ENCODE assay signal across 9 cellular contexts in genomic region chrX:48694776-48695523, GRCh38.
DNase-seq lines count a peak whose midpoint lies in the region; ATAC-seq and TF ChIP-seq lines count a peak whose summit lies in the region.
"Had no signal": no experiment of that assay in that cellular context is flagged by ENCODE, and none has a peak within 500 bp of the region (broad histone marks: within the 10 kb centered on the region; RNA-seq: fewer than 3 reads in every experiment).

No MANE protein-coding gene starts in this region.

- H3K4me1 ChIP-seq in HUES6 (ENCODE audit: control insufficient read depth, insufficient read depth, low read length): peaks cover 29% of the 10 kb centered on the region

- H3K9me3 Mint-ChIP-seq in nephron progenitor cell: peaks cover 65% of the 10 kb centered on the region

- no peak for TF ChIP-seq CTCF in nephron progenitor cell (IDR thresholded peaks at IDR 0.05)

- peak; percentile 51 for DNase-seq in COLO668 (lab: John Stamatoyannopoulos, UW; ENCODE audit: unreplicated experiment)
- no peak for DNase-seq in nephron progenitor cell
- DNase-seq in NCI-H1930 (lab: John Stamatoyannopoulos, UW): no peak
- DNase-seq in head of caudate nucleus: no peak
- DNase-seq: OCI-M1 had no signal

- no peak for ATAC-seq in GM19467 (IDR thresholded peaks at IDR 0.05; ENCODE audit: unreplicated experiment)
- no peak for ATAC-seq in GM18867 (IDR thresholded peaks at IDR 0.05; ENCODE audit: unreplicated experiment)

- H3K27ac Mint-ChIP-seq in nephron progenitor cell: no peak overlapping the region

- intact Hi-C loops in head of caudate nucleus (cut with DNase I): no loop called here

- H3K9ac ChIP-seq in HUES6 (ENCODE audit: low read length): no peak overlapping the region

- H3K9me3 ChIP-seq in HUES6 (ENCODE audit: control insufficient read depth, insufficient read depth, low read depth, low read length): peaks cover 13% of the 10 kb centered on the region; the same call in 1 of the 2 replicates

- H3K27ac ChIP-seq in HUES6 (ENCODE audit: low read depth, low read length) (no peak overlapping the region), angular gyrus (ENCODE audit: low read depth, low read length) (peak overlapping the region; percentile 90)

- H3K4me1 Mint-ChIP-seq in nephron progenitor cell: peaks cover 48% of the 10 kb centered on the region

- peaks cover 3% of the 10 kb centered on the region for H3K27me3 Mint-ChIP-seq in nephron progenitor cell (ENCODE audit: low read depth, poor library complexity)

- 0 out of 2 replicates have a peak overlapping the region, but pooled peaks have one; percentile 73 for H3K4me3 ChIP-seq in HUES6 (ENCODE audit: low read depth, low read length)

- peaks cover 8% of the 10 kb centered on the region; the same call in 1 of the 2 replicates for H3K27me3 ChIP-seq in HUES6 (ENCODE audit: control insufficient read depth, insufficient read depth, low read length)

- peaks cover 7% of the 10 kb centered on the region for H3K36me3 Mint-ChIP-seq in nephron progenitor cell (ENCODE audit: low read depth)

- H3K36me3 ChIP-seq in HUES6 (ENCODE audit: control insufficient read depth, insufficient read depth, low read length): peaks cover 6% of the 10 kb centered on the region

- peak overlapping the region; percentile 89 for H3K4me3 Mint-ChIP-seq in nephron progenitor cell
